Comparison of ENCODE assay signal across 8 cellular contexts in the genomic region with DNA sequence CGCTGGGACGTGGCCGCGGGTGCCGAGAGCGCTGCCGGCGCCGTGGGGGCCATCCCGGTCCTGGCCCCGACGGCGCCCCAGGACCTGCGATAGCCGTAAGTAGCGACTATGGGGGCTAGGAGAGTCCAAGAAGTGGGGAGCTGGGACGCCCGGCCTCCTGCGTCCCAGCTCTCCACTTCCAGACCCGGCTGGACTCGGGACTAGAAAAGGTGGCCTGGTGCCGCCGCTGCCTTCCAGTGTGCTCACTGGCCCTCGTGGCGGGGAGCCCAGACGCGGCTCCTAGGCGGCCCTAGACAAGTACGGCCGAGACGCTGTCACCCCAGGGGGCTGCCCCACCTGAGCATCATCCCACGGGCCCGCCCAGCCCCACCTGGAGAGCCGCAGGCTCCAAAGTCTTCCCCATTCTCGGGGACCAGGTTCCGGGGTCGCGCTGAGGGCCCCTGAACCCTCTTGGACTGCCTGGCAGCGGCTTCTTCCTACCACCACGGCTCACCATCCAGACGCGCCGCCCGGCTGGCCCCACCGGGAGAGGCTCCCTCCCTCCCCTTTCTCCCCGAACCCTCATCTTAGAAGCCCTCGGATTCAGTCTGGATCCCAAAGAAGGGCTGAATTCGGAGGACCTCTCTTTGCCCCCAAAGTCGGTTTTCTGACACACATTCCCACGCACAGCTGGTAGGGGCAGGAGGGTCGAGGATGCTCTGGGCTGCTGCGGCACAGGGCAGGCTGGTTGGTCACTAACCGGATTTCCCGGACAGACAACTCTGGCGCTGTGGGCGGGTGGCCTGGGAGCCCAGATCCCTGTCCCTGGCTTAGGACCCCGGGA. TPM values are rescaled to one million over a fixed set of nuclear protein-coding genes. Genes with fewer than 3 reads are reported as not detected.
DNase-seq lines count a peak whose midpoint lies in the region; ATAC-seq, FAIRE-seq and TF ChIP-seq lines count a peak whose summit lies in the region.

No MANE protein-coding gene starts in this region.

- H3K36me3 ChIP-seq in HUES48 (ENCODE audit: control insufficient read depth, insufficient read depth, low read length): no peaks in the 10 kb centered on the region
- H3K36me3 ChIP-seq in kidney (ENCODE audit: control insufficient read depth in 1 of 2, insufficient read depth in 2 of 2, low read length in 2 of 2): no peaks in the 10 kb centered on the region
- no peaks in the 10 kb centered on the region for H3K36me3 ChIP-seq in small intestine (ENCODE audit: control insufficient read depth in 2 of 2, insufficient read depth in 2 of 2, low read length in 2 of 2)

- peak overlapping the region; percentile 82 for H3K4me3 ChIP-seq in HUES48 (ENCODE audit: low read depth, low read length)
- peak overlapping the region; percentile 44 for H3K4me3 ChIP-seq in astrocyte of the spinal cord (ENCODE audit: low read depth, low read length)
- peak overlapping the region; percentile 25 to 32 for H3K4me3 ChIP-seq in kidney (ENCODE audit: low read length in 2 of 2)
- peak overlapping the region; percentile 1 to 31 for H3K4me3 ChIP-seq in small intestine (ENCODE audit: low read depth in 1 of 2, low read length in 2 of 2)

- in situ Hi-C loops in astrocyte of the spinal cord (cut with HindIII; ENCODE audit: low sequenced_read_pairs): no loop called here

- peak overlapping the region; percentile 37 for H3K27ac ChIP-seq in HUES48 (ENCODE audit: low read depth, low read length)
- H3K27ac ChIP-seq in kidney (ENCODE audit: low read depth in 2 of 2, low read length in 2 of 2): peak overlapping the region; percentile 14 to 51
- no peak overlapping the region for H3K27ac ChIP-seq in small intestine (ENCODE audit: low read depth in 1 of 2, low read length in 1 of 2)

- H3K27me3 ChIP-seq in HUES48 (ENCODE audit: control insufficient read depth, insufficient read depth, low read length): peaks cover 81% of the 10 kb centered on the region
- peaks cover 3 to 6% of the 10 kb centered on the region in 2 donors for H3K27me3 ChIP-seq in small intestine (ENCODE audit: control insufficient read depth in 2 of 2, insufficient read depth in 2 of 2, low read length in 2 of 2)

- POLR2A ChIA-PET in activated CD4-positive, alpha-beta T cell treated with anti-CD3 and anti-CD28 coated beads, Interleukin-2, amount 10 ng/mL, durations not matched to agents 7 days and 5 days (lab: Charles Lee): no interaction called here

- TF ChIP-seq CTCF in astrocyte of the spinal cord (IDR thresholded peaks at IDR 0.05; ENCODE audit: low read depth, low read length) (no peak), kidney (IDR thresholded peaks at IDR 0.05; ENCODE audit: borderline replicate concordance, extremely low read depth, insufficient read depth) (no peak)

- CTCF ChIA-PET in activated CD4-positive, alpha-beta T cell treated with anti-CD3 and anti-CD28 coated beads, Interleukin-2, amount 10 ng/mL, durations not matched to agents 7 days and 5 days (lab: Charles Lee): no interaction called here

- DNase-seq in astrocyte of the spinal cord (ENCODE audit: low read depth, low spot score) (no peak), kidney (peak; percentile 78), small intestine (no peak), NCI-H128 (lab: John Stamatoyannopoulos, UW; ENCODE audit: unreplicated experiment) (no peak)
- DNase-seq in activated CD4-positive, CD25-positive, alpha-beta regulatory T cell (lab: John Stamatoyannopoulos, UW): no peak
- no peak for DNase-seq in activated CD4-positive, alpha-beta T cell treated with anti-CD3 and anti-CD28 coated beads, Interleukin-2, amount 10 ng/mL, durations not matched to agents 7 days and 5 days

- 4 to 13% (median 10%) methylated on average over 42 to 57 of the region's 57 CpGs for WGBS in small intestine, 3 donors

- no peaks in the 10 kb centered on the region for H3K36me3 Mint-ChIP-seq in activated CD4-positive, alpha-beta T cell treated with anti-CD3 and anti-CD28 coated beads, Interleukin-2, amount 10 ng/mL, durations not matched to agents 7 days and 5 days (ENCODE audit: low read depth)

- peaks cover 6% of the 10 kb centered on the region for H3K4me1 Mint-ChIP-seq in activated CD4-positive, alpha-beta T cell treated with anti-CD3 and anti-CD28 coated beads, Interleukin-2, amount 10 ng/mL, durations not matched to agents 7 days and 5 days

- H3K4me1 ChIP-seq in HUES48 (ENCODE audit: control insufficient read depth, insufficient read depth, low read length): peaks cover 22% of the 10 kb centered on the region
- H3K4me1 ChIP-seq in kidney (ENCODE audit: control insufficient read depth in 1 of 2, insufficient read depth in 1 of 2, low read depth in 1 of 2, low read length in 2 of 2): peaks cover 0 to 7% of the 10 kb centered on the region in 2 donors
- no peaks in the 10 kb centered on the region for H3K4me1 ChIP-seq in small intestine (ENCODE audit: control insufficient read depth in 2 of 2, insufficient read depth in 1 of 2, low read depth in 1 of 2, low read length in 1 of 2)

- H3K27ac Mint-ChIP-seq in activated CD4-positive, alpha-beta T cell treated with anti-CD3 and anti-CD28 coated beads, Interleukin-2, amount 10 ng/mL, durations not matched to agents 7 days and 5 days: no peak overlapping the region

- no peaks in the 10 kb centered on the region for H3K9me3 ChIP-seq in HUES48 (ENCODE audit: control insufficient read depth, insufficient read depth, low read length)
- no peaks in the 10 kb centered on the region for H3K9me3 ChIP-seq in kidney (ENCODE audit: control insufficient read depth in 1 of 2, low read length in 2 of 2)
- H3K9me3 ChIP-seq in small intestine (ENCODE audit: control insufficient read depth, low read depth): no peaks in the 10 kb centered on the region

- no peak for ATAC-seq in HG03135 (IDR thresholded peaks at IDR 0.05; ENCODE audit: unreplicated experiment)

- H3K27me3 Mint-ChIP-seq in activated CD4-positive, alpha-beta T cell treated with anti-CD3 and anti-CD28 coated beads, Interleukin-2, amount 10 ng/mL, durations not matched to agents 7 days and 5 days: peaks cover 66% of the 10 kb centered on the region

- H3K9me3 Mint-ChIP-seq in activated CD4-positive, alpha-beta T cell treated with anti-CD3 and anti-CD28 coated beads, Interleukin-2, amount 10 ng/mL, durations not matched to agents 7 days and 5 days: no peaks in the 10 kb centered on the region

- no peak overlapping the region for H3K4me3 Mint-ChIP-seq in activated CD4-positive, alpha-beta T cell treated with anti-CD3 and anti-CD28 coated beads, Interleukin-2, amount 10 ng/mL, durations not matched to agents 7 days and 5 days

- H3K9ac ChIP-seq in HUES48 (ENCODE audit: low read depth, low read length): no peak overlapping the region
- H3K9ac ChIP-seq in kidney (ENCODE audit: low read length in 2 of 2): no peak overlapping the region

- intact Hi-C loops in kidney (cut with DNase I): no loop called here

- FAIRE-seq in kidney (lab: Jason Lieb, UNC): no peak
- no peak for FAIRE-seq in small intestine (lab: Jason Lieb, UNC)

RNA-seq across cellular contexts. Expression of gene MDFI, which starts 0.9 kb away (rescaled TPM):
- 16.9 TPM for total RNA-seq in kidney
- polyA plus RNA-seq in kidney (ENCODE audit: insufficient read depth, low read depth, low replicate concordance) (2.3 TPM), small intestine (1 to 10 TPM in 1 of 3 donors, under 1 TPM in 2; 0.81 to 7.1 (median 0.89) TPM)
- not detected for total RNA-seq in activated CD4-positive, alpha-beta T cell treated with anti-CD3 and anti-CD28 coated beads, Interleukin-2, amount 10 ng/mL, durations not matched to agents 7 days and 5 days

Comparison
In these comparisons a context has a peak if more than half of its experiments do, and no peak if none do; other contexts are left out.
1. H3K27ac ChIP-seq: peak in HUES48 (single experiment) and kidney (2 of 2); none in small intestine (0 of 2).
2. H3K4me3 ChIP-seq: peak in every context shown above with its lines; median percentile 82 in HUES48; 44 in astrocyte of the spinal cord; 28 in kidney; 16 in small intestine.
3. RNA of gene MDFI, which starts 0.9 kb away (total RNA-seq): 16.9 TPM in kidney (single experiment); not detected in activated CD4-positive, alpha-beta T cell treated with anti-CD3 and anti-CD28 coated beads, Interleukin-2, amount 10 ng/mL, durations not matched to agents 7 days and 5 days; every median in the first group is over 10 times any median in the second.